Comparison of ENCODE assay signal across 13 cellular contexts in the genomic region with DNA sequence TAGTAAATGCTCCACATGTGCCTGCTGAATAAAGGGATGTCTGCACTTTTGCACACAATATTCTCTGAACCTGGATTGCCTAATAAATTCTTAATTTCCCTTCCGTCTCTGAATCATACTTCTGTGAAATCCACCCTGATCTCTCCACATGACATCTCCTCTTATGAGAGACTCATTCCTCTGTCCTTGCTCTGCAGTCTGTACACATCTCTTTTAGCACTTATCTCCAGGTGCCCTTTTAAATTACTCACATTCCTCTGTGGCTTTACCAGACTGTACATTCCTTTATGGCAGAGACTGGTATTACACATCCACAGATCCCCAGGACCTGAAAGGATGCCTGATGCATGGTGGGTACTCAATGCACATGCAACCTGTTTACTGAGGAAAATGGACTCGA.
DNase-seq lines count a peak whose midpoint lies in the region; ATAC-seq and TF ChIP-seq lines count a peak whose summit lies in the region.
"Had no signal": no experiment of that assay in that cellular context is flagged by ENCODE, and none has a peak within 500 bp of the region (broad histone marks: within the 10 kb centered on the region; RNA-seq: fewer than 3 reads in every experiment).

No MANE protein-coding gene starts in this region.

- H3K18ac ChIP-seq in IMR-90 (ENCODE audit: low read depth, low read length) = no peak overlapping the region

- ATAC-seq in IMR-90 (ENCODE audit: low read depth) (peak; percentile 68), sciatic nerve (no peak)
- ATAC-seq: effector memory CD8-positive, alpha-beta T cell; pancreas had no signal

- H2BK15ac ChIP-seq in IMR-90 (ENCODE audit: low read depth, low read length) = no peak overlapping the region

- BruUV-seq in IMR-90 (replicated peaks; lab: Mats Ljungman, UMichigan) = no TSS peak

- dilution Hi-C loops in IMR-90 (cut with HindIII; ENCODE audit: low sequenced_read_pairs, unreplicated experiment) = no loop called here

- no peak overlapping the region for H2BK5ac ChIP-seq in IMR-90 (ENCODE audit: low read depth, low read length, poor library complexity, severe bottlenecking)

- H2AK5ac ChIP-seq in IMR-90 (ENCODE audit: low read depth, low read length) = no peak overlapping the region

- CTCF ChIA-PET in IMR-90 (lab: Yijun Ruan, JAX) = interaction anchor here (0.5 kb wide), 1 partner anchor 11 kb away, joined by 3 read pairs; no protein-coding TSS in a partner anchor

- no peak for TF ChIP-seq POLR2A in IMR-90 (IDR thresholded peaks at IDR 0.05; ENCODE audit: low read depth, low read length)

- H3K79me2 ChIP-seq in osteoblast (ENCODE audit: insufficient read depth, low read length) = no peaks in the 10 kb centered on the region

- H3K4me2 ChIP-seq in IMR-90 (ENCODE audit: low read depth, low read length) (no peak overlapping the region), osteoblast (ENCODE audit: insufficient read depth, low read length) (peak overlapping the region; percentile 31)

- no peak overlapping the region for H3K14ac ChIP-seq in IMR-90 (replicated peaks; ENCODE audit: low read depth, low read length)

- H4K20me1 ChIP-seq in IMR-90 (ENCODE audit: insufficient read depth, low read length) (no peaks in the 10 kb centered on the region), osteoblast (ENCODE audit: insufficient read depth, low read length) (no peaks in the 10 kb centered on the region)

- H3K4me1 ChIP-seq in IMR-90 (ENCODE audit: control insufficient read depth, insufficient read depth, low read length) = no peaks in the 10 kb centered on the region; the same call in 1 of the 2 replicates
- H3K4me1 ChIP-seq in osteoblast (ENCODE audit: insufficient read depth, low read length) = peaks cover 25% of the 10 kb centered on the region
- H3K4me1 ChIP-seq: pancreas had no signal

- H2BK20ac ChIP-seq in IMR-90 (ENCODE audit: low read depth, low read length) = no peak overlapping the region

- DNase-seq in EH (ENCODE audit: low read depth) (peak; percentile 82), IMR-90 (peak; percentile 60), epithelial cell of esophagus (ENCODE audit: low read depth) (peak; percentile 20), osteoblast (ENCODE audit: insufficient read length, low spot score, missing footprints) (peak; percentile 73), sciatic nerve (ENCODE audit: low spot score) (no peak), pons (ENCODE audit: low spot score) (no peak)
- no peak for DNase-seq in activated CD8-positive, alpha-beta memory T cell treated with anti-CD3 and anti-CD28 coated beads, Interleukin-2, amount 50 U/mL, for 4 hours
- DNase-seq: activated CD8-positive, alpha-beta memory T cell treated with anti-CD3 and anti-CD28 coated beads for 24 hours; CD4-positive, alpha-beta T cell; effector memory CD8-positive, alpha-beta T cell; GF-D8; NCI-H2171 treated with DMSO at 0.1 percent for 48 hours; pancreas had no signal

- H3K79me1 ChIP-seq in IMR-90 (ENCODE audit: low read depth in 1 of 2, low read length in 2 of 2) = no peaks in the 10 kb centered on the region

- H2AK9ac ChIP-seq in IMR-90 (replicated peaks; ENCODE audit: low read depth, low read length, poor library complexity) = no peak overlapping the region

- H4K5ac ChIP-seq in IMR-90 (ENCODE audit: low read depth, low read length) = no peak overlapping the region

- H3K56ac ChIP-seq in IMR-90 (ENCODE audit: extremely low read depth, insufficient read depth, low read length) = no peak overlapping the region

- H3K23ac ChIP-seq in IMR-90 (ENCODE audit: low read depth, low read length) = no peak overlapping the region

- intact Hi-C loops in IMR-90 (cut with micrococcal nuclease) = no loop called here
- intact Hi-C loops in sciatic nerve (cut with DNase I) = no loop called here

- H3K27ac ChIP-seq in IMR-90 (ENCODE audit: insufficient read depth, low read length) (no peak overlapping the region), osteoblast (ENCODE audit: low read depth, low read length) (no peak overlapping the region)
- H3K27ac ChIP-seq: pancreas had no signal

- no peak for TF ChIP-seq RAD21 in IMR-90 (IDR thresholded peaks at IDR 0.05; ENCODE audit: low read length)

- POLR2A ChIA-PET in IMR-90 (lab: Charles Lee; ENCODE audit: unreplicated experiment) = no interaction called here

- no peak overlapping the region for H4K8ac ChIP-seq in IMR-90 (ENCODE audit: low read depth in 2 of 2, low read length in 2 of 2)

- no peak overlapping the region for H3K9ac ChIP-seq in IMR-90 (ENCODE audit: low read depth, low read length)

- TF ChIP-seq CTCF in IMR-90 (conservative IDR thresholded peaks at IDR 0.05; ENCODE audit: low read depth, low read length) = no peak
- no peak for TF ChIP-seq CTCF in epithelial cell of esophagus (IDR thresholded peaks at IDR 0.05; ENCODE audit: insufficient read depth, low read depth, low read length, missing control alignments)
- no peak for TF ChIP-seq CTCF in osteoblast (IDR thresholded peaks at IDR 0.05; ENCODE audit: extremely low read depth, low read depth, low read length)

- no peaks in the 10 kb centered on the region for H3K9me3 ChIP-seq in IMR-90 (ENCODE audit: control insufficient read depth, insufficient read depth, low read length)
- H3K9me3 ChIP-seq in osteoblast (ENCODE audit: low read depth, low read length) = no peaks in the 10 kb centered on the region
- H3K9me3 ChIP-seq: pancreas had no signal

- in situ Hi-C loops in IMR-90 (cut with MboI; ENCODE audit: low sequenced_read_pairs) = no loop called here

- no peaks in the 10 kb centered on the region for H3K36me3 ChIP-seq in IMR-90 (ENCODE audit: control insufficient read depth, insufficient read depth, low read length)
- H3K36me3 ChIP-seq in osteoblast (ENCODE audit: insufficient read depth, low read length) = no peaks in the 10 kb centered on the region
- H3K36me3 ChIP-seq: pancreas had no signal

- H2AFZ ChIP-seq in IMR-90 (replicated peaks; ENCODE audit: low read length, poor library complexity) = no peak overlapping the region
- no peak overlapping the region for H2AFZ ChIP-seq in osteoblast (ENCODE audit: low read length)

- H3K27me3 ChIP-seq in IMR-90 (ENCODE audit: control insufficient read depth, insufficient read depth, low read length) (no peaks in the 10 kb centered on the region), osteoblast (ENCODE audit: insufficient read depth, low read length) (no peaks in the 10 kb centered on the region)
- H3K27me3 ChIP-seq: pancreas had no signal

- H3K4me3 ChIP-seq in IMR-90 (ENCODE audit: insufficient read depth, low read depth, low read length) = no peak overlapping the region
- no peak overlapping the region for H3K4me3 ChIP-seq in epithelial cell of esophagus (ENCODE audit: low read length)
- H3K4me3 ChIP-seq in osteoblast (ENCODE audit: insufficient read depth, low read length) = no peak overlapping the region
- H3K4me3 ChIP-seq: pancreas had no signal

- no peak overlapping the region for H4K91ac ChIP-seq in IMR-90 (ENCODE audit: insufficient read depth, low read depth, low read length)

- no peak overlapping the region for H3K4ac ChIP-seq in IMR-90 (ENCODE audit: low read depth, low read length)

- no peak overlapping the region for H2BK120ac ChIP-seq in IMR-90 (ENCODE audit: low read depth, low read length)

- WGBS in IMR-90 (ENCODE audit: extremely low coverage in 2 of 2, insufficient read length in 1 of 2), 2 experiments = 86% methylated on average over 1 of the region's 2 CpGs; no CpG with 5 or more reads in 1 of the 2 experiments

- 0 out of 2 replicates have a peak, but pooled peaks cover 4% of the 10 kb centered on the region for H3K9me1 ChIP-seq in IMR-90 (ENCODE audit: insufficient read depth, low read length)

TF ChIP-seq in IMR-90, 13 proteins besides CTCF, POLR2A, EP300 and RAD21:
- no peak for TF ChIP-seq FOS (IDR thresholded peaks at IDR 0.05; ENCODE audit: low read depth, low read length)
- no peak for TF ChIP-seq MAZ (IDR thresholded peaks at IDR 0.05; ENCODE audit: borderline replicate concordance, low read depth, low read length)
- no peak for TF ChIP-seq BHLHE40 (IDR thresholded peaks at IDR 0.05; ENCODE audit: low read depth, low read length)
- TF ChIP-seq, protein P1, sequence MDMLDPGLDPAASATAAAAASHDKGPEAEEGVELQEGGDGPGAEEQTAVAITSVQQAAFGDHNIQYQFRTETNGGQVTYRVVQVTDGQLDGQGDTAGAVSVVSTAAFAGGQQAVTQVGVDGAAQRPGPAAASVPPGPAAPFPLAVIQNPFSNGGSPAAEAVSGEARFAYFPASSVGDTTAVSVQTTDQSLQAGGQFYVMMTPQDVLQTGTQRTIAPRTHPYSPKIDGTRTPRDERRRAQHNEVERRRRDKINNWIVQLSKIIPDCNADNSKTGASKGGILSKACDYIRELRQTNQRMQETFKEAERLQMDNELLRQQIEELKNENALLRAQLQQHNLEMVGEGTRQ (IDR thresholded peaks at IDR 0.05; ENCODE audit: low read depth, low read length) = no peak; the same call in 1 of the 2 replicates
- no peak for TF ChIP-seq NFE2L2 (IDR thresholded peaks at IDR 0.05; ENCODE audit: low read depth, low read length)
- TF ChIP-seq MXI1 (IDR thresholded peaks at IDR 0.05; ENCODE audit: borderline replicate concordance, low read depth, low read length) = no peak
- TF ChIP-seq RCOR1 (IDR thresholded peaks at IDR 0.05; ENCODE audit: insufficient replicate concordance, low read length) = no peak
- TF ChIP-seq RFX5 (IDR thresholded peaks at IDR 0.05; ENCODE audit: low read depth, low read length) = no peak
- TF ChIP-seq CEBPB (IDR thresholded peaks at IDR 0.05; ENCODE audit: low read depth, low read length) = no peak
- TF ChIP-seq MAFK (IDR thresholded peaks at IDR 0.05; ENCODE audit: low read depth, low read length) = no peak
- TF ChIP-seq SMC3 (IDR thresholded peaks at IDR 0.05; ENCODE audit: low read depth, low read length) = no peak
- TF ChIP-seq, protein P2, sequence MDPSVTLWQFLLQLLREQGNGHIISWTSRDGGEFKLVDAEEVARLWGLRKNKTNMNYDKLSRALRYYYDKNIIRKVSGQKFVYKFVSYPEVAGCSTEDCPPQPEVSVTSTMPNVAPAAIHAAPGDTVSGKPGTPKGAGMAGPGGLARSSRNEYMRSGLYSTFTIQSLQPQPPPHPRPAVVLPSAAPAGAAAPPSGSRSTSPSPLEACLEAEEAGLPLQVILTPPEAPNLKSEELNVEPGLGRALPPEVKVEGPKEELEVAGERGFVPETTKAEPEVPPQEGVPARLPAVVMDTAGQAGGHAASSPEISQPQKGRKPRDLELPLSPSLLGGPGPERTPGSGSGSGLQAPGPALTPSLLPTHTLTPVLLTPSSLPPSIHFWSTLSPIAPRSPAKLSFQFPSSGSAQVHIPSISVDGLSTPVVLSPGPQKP (IDR thresholded peaks at IDR 0.05; ENCODE audit: borderline replicate concordance, low read depth, low read length) = no peak
- TF ChIP-seq CHD1 (IDR thresholded peaks at IDR 0.05; ENCODE audit: low read depth, low read length) = no peak

Comparison
In these comparisons a context has a peak if more than half of its experiments do, and no peak if none do; other contexts are left out.
1. DNase-seq: peak in EH (single experiment), IMR-90 (single experiment), epithelial cell of esophagus (single experiment) and osteoblast (single experiment); none in sciatic nerve (single experiment), activated CD8-positive, alpha-beta memory T cell treated with anti-CD3 and anti-CD28 coated beads, Interleukin-2, amount 50 U/mL, for 4 hours (single experiment) and pons (single experiment).